In the genomic region with DNA sequence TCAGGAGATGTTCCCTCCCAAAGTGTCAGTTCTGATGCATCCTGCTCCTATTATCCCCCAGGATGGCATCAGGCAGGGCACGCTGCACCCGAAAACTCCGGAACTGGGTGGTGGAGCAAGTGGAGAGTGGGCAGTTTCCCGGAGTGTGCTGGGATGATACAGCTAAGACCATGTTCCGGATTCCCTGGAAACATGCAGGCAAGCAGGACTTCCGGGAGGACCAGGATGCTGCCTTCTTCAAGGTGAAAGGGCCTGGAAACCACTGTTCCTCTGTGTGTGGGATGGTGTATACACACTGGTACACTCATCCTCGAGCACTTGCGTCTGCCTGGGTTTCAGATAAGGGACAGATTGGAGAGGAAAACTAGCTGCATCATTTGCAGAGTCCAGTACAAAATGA, we compare ENCODE assay signal across 8 cellular contexts. TPM values are rescaled to one million over a fixed set of nuclear protein-coding genes. Genes with fewer than 3 reads are reported as not detected.
DNase-seq lines count a peak whose midpoint lies in the region; ATAC-seq and TF ChIP-seq lines count a peak whose summit lies in the region.

No MANE protein-coding gene starts in this region.

- H2BK15ac ChIP-seq in H9 (ENCODE audit: low read depth, low read length) = no peak overlapping the region

- no peak overlapping the region for H4K5ac ChIP-seq in H9 (ENCODE audit: insufficient read length, low read depth, low read length)

- no peak overlapping the region for H3T11ph ChIP-seq in H9 (ENCODE audit: low read length)

- no peaks in the 10 kb centered on the region for H3K27me3 ChIP-seq in H9 (ENCODE audit: insufficient read depth, low read length)

- H3K9me3 ChIP-seq in H9 (ENCODE audit: control insufficient read depth, low read depth, low read length) = no peaks in the 10 kb centered on the region

- H3K27ac ChIP-seq in H9 (ENCODE audit: insufficient read length, low read depth, low read length) = no peak overlapping the region

- H3K27ac Mint-ChIP-seq in H9 = peak overlapping the region; percentile 33 to 86 (median 57); a peak in 4 of 7 replicates
- peak overlapping the region; percentile 99 for H3K27ac Mint-ChIP-seq in activated naive CD4-positive, alpha-beta T cell treated with anti-CD3 and anti-CD28 coated beads, Interleukin-2, amount 10 ng/mL, durations not matched to agents 7 days and 5 days

- H3K79me2 ChIP-seq in H9 (ENCODE audit: insufficient read depth, low read length) = no peaks in the 10 kb centered on the region

- H3K36me3 Mint-ChIP-seq in H9 (ENCODE audit: insufficient read depth in 1 of 3, low read depth in 3 of 3) = peaks cover 16 to 63% (median 49%) of the 10 kb centered on the region in 3 experiments
- H3K36me3 Mint-ChIP-seq in activated naive CD4-positive, alpha-beta T cell treated with anti-CD3 and anti-CD28 coated beads, Interleukin-2, amount 10 ng/mL, durations not matched to agents 7 days and 5 days = peaks cover 84% of the 10 kb centered on the region

- WGBS in H9 (ENCODE audit: extremely low coverage, insufficient read length, low lambda C conversion rate) = no CpG with 5 or more reads among the region's 8 CpGs

- H2BK5ac ChIP-seq in H9 (ENCODE audit: insufficient read length, low read length) = no peak overlapping the region

- H2AK5ac ChIP-seq in H9 (ENCODE audit: insufficient read length, low read length) = no peak overlapping the region

- no peak overlapping the region for H4K8ac ChIP-seq in H9 (replicated peaks; ENCODE audit: insufficient read length, low read depth, low read length)

- no peak overlapping the region for H4K91ac ChIP-seq in H9 (ENCODE audit: insufficient read length, low read depth, low read length)

- no peaks in the 10 kb centered on the region for H3K23me2 ChIP-seq in H9 (ENCODE audit: insufficient read length, low read depth, low read length, poor library complexity, severe bottlenecking)

- no peak overlapping the region for H3K23ac ChIP-seq in H9 (ENCODE audit: insufficient read length, low read depth, low read length)

- no peak overlapping the region for H3K14ac ChIP-seq in H9 (ENCODE audit: insufficient read depth, low read length)

- H4K20me1 ChIP-seq in H9 (ENCODE audit: control insufficient read depth, insufficient read depth, insufficient read length) = no peaks in the 10 kb centered on the region

- peak overlapping the region; percentile 61 to 80; a peak in 4 of 5 replicates for H3K4me3 Mint-ChIP-seq in H9
- peak overlapping the region; percentile 97 for H3K4me3 Mint-ChIP-seq in activated naive CD4-positive, alpha-beta T cell treated with anti-CD3 and anti-CD28 coated beads, Interleukin-2, amount 10 ng/mL, durations not matched to agents 7 days and 5 days

- H3K56ac ChIP-seq in H9 (ENCODE audit: insufficient read length, low read depth, low read length) = no peak overlapping the region

- no peak overlapping the region for H2AFZ ChIP-seq in H9 (ENCODE audit: low read length)

- no peak for ATAC-seq in GM21515 (IDR thresholded peaks at IDR 0.05; ENCODE audit: unreplicated experiment)

- H3K4me2 ChIP-seq in H9 (ENCODE audit: insufficient read depth, insufficient read length, low read length) = no peak overlapping the region

- no peak for TF ChIP-seq CTCF in H9 (conservative IDR thresholded peaks at IDR 0.05)

- H3K9ac ChIP-seq in H9 (ENCODE audit: extremely low read depth, insufficient read length, low read length) = no peak overlapping the region

- H2BK20ac ChIP-seq in H9 (ENCODE audit: low read depth, low read length, poor library complexity, severe bottlenecking) = no peak overlapping the region

- H3K4ac ChIP-seq in H9 (ENCODE audit: low read depth, low read length) = no peak overlapping the region

- peaks cover 11 to 13% of the 10 kb centered on the region in 2 experiments for H3K4me1 Mint-ChIP-seq in H9
- H3K4me1 Mint-ChIP-seq in activated naive CD4-positive, alpha-beta T cell treated with anti-CD3 and anti-CD28 coated beads, Interleukin-2, amount 10 ng/mL, durations not matched to agents 7 days and 5 days = peaks cover 67% of the 10 kb centered on the region

- H2BK120ac ChIP-seq in H9 (ENCODE audit: low read depth, low read length, poor library complexity, severe bottlenecking) = no peak overlapping the region

- CTCF ChIA-PET in activated naive CD4-positive, alpha-beta T cell treated with anti-CD3 and anti-CD28 coated beads, Interleukin-2, amount 10 ng/mL, durations not matched to agents 7 days and 5 days (lab: Charles Lee) = interaction anchor here (0.9 to 3.2 kb wide), 14 partner anchors 9 to 135 kb away, joined by 3 to 67 read pairs (median 6); partner anchors contain the start of genes DCAF11, EMC9, NRL and PSME1

- H3K18ac ChIP-seq in H9 (ENCODE audit: insufficient read length, low read depth, low read length) = no peak overlapping the region

- no peak overlapping the region for H2BK12ac ChIP-seq in H9 (ENCODE audit: insufficient read length, low read depth, low read length)

- no peaks in the 10 kb centered on the region for H3K9me3 Mint-ChIP-seq in H9
- no peaks in the 10 kb centered on the region for H3K9me3 Mint-ChIP-seq in activated naive CD4-positive, alpha-beta T cell treated with anti-CD3 and anti-CD28 coated beads, Interleukin-2, amount 10 ng/mL, durations not matched to agents 7 days and 5 days

- H3K4me1 ChIP-seq in H9 (ENCODE audit: insufficient read depth, low read length) = no peaks in the 10 kb centered on the region

- H3K79me1 ChIP-seq in H9 (ENCODE audit: insufficient read depth, low read depth, low read length, poor library complexity, severe bottlenecking) = no peaks in the 10 kb centered on the region

- no peak for DNase-seq in H9
- no peak for DNase-seq in activated naive CD4-positive, alpha-beta T cell treated with anti-CD3 and anti-CD28 coated beads, Interleukin-2, amount 10 ng/mL, durations not matched to agents 7 days and 5 days
- peak; percentile 72 for DNase-seq in hepatic stellate cell (ENCODE audit: low spot score)
- peak; percentile 37 for DNase-seq in stimulated activated CD4-positive, alpha-beta T cell treated with anti-CD3 and anti-CD28 coated beads, Interleukin-4, amount 100 ng/mL, for 1 hour
- no peak for DNase-seq in retina
- no peak for DNase-seq in T1000 (lab: John Stamatoyannopoulos, UW)
- DNase-seq in central memory CD4-positive, alpha-beta T cell = no peak

- no peaks in the 10 kb centered on the region; the same call in 1 of the 2 replicates for H3K27me3 Mint-ChIP-seq in H9 (ENCODE audit: low read depth)
- peaks cover 6% of the 10 kb centered on the region for H3K27me3 Mint-ChIP-seq in activated naive CD4-positive, alpha-beta T cell treated with anti-CD3 and anti-CD28 coated beads, Interleukin-2, amount 10 ng/mL, durations not matched to agents 7 days and 5 days

RNA-seq across cellular contexts. Expression of gene IRF9, which starts 1.0 kb away (rescaled TPM):
- total RNA-seq in H9 (2021) = 20.9 and 27.6 TPM in 2 replicates

RNA-seq across cellular contexts. Expression of gene REC8, which starts 9.8 kb away (rescaled TPM):
- 58.0 and 58.5 TPM in 2 replicates for total RNA-seq in H9 (2021)

RNA-seq across cellular contexts. Expression of gene RNF31, which starts 14.8 kb away (rescaled TPM):
- total RNA-seq in H9 (2021) = 67.8 and 87.3 TPM in 2 replicates

RNA-seq across cellular contexts. Expression of gene PSME2, which starts 15.7 kb away (rescaled TPM):
- total RNA-seq in H9 (2021) = 125 and 126 TPM in 2 replicates

RNA-seq across cellular contexts. Expression of gene EMC9, which starts 20.7 kb away (rescaled TPM):
- total RNA-seq in H9 (2021) = 52.9 and 55.9 TPM in 2 replicates

Comparison
In these comparisons a context has a peak if more than half of its experiments do, and no peak if none do; other contexts are left out.
1. DNase-seq: peak in hepatic stellate cell (single experiment) and stimulated activated CD4-positive, alpha-beta T cell treated with anti-CD3 and anti-CD28 coated beads, Interleukin-4, amount 100 ng/mL, for 1 hour (single experiment); none in H9 (single experiment), activated naive CD4-positive, alpha-beta T cell treated with anti-CD3 and anti-CD28 coated beads, Interleukin-2, amount 10 ng/mL, durations not matched to agents 7 days and 5 days (single experiment), retina (single experiment), T1000 (single experiment) and central memory CD4-positive, alpha-beta T cell (single experiment).